In the genomic region with DNA sequence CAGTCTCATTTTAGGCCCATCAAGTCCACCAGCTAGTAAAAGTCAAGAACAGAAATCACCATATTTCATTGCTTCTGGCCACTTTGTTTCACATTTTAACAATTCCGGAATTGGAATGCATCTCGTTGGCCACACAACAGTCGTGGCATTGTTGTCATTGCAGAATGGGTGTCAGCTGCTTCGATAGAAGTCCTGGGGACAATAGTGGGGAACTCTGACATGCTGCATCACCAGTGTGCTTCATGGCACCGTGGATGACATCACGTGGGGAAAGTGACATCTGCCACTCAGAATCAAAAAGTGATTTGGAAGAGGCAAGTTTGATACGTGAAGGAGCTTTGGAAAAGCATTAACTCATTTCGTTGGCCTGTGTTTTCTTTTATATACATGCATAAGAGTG, we compare ENCODE assay signal across 24 cellular contexts. TPM values are rescaled to one million over a fixed set of nuclear protein-coding genes. Genes with fewer than 3 reads are reported as not detected.
DNase-seq lines count a peak whose midpoint lies in the region; ATAC-seq, FAIRE-seq and TF ChIP-seq lines count a peak whose summit lies in the region.
"Had no signal": no experiment of that assay in that cellular context is flagged by ENCODE, and none has a peak within 500 bp of the region (broad histone marks: within the 10 kb centered on the region; RNA-seq: fewer than 3 reads in every experiment).

No MANE protein-coding gene starts in this region.

- H3K36me3 ChIP-seq in HepG2 (replicated peaks in 1 of 2; ENCODE audit: control insufficient read depth in 1 of 2, insufficient read depth in 2 of 2, low read length in 2 of 2) = no peaks in the 10 kb centered on the region
- no peaks in the 10 kb centered on the region for H3K36me3 ChIP-seq in right lobe of liver
- no peaks in the 10 kb centered on the region for H3K36me3 ChIP-seq in testis (ENCODE audit: low read depth, missing control alignments)
- H3K36me3 ChIP-seq: BLaER1 treated with 17β-estradiol and CSF1 and Interleukin-3, amounts not matched to agents 10 nM and 100 nM had no signal

- ATAC-seq in HepG2 = no peak
- ATAC-seq in right lobe of liver = no peak
- no peak for ATAC-seq in HG03196 (IDR thresholded peaks at IDR 0.05; ENCODE audit: unreplicated experiment)
- no peak for ATAC-seq in HG03342 (IDR thresholded peaks at IDR 0.05; ENCODE audit: unreplicated experiment)
- ATAC-seq: K562, Panc1 had no signal

- no peak overlapping the region for H3K4me2 ChIP-seq in HepG2 (ENCODE audit: low read depth, low read length)
- H3K4me2 ChIP-seq: BLaER1 treated with 17β-estradiol and CSF1 and Interleukin-3, amounts not matched to agents 10 nM and 100 nM had no signal

- no peak for TF ChIP-seq RAD21 in HepG2 (CRISPR knock-in tag; IDR thresholded peaks at IDR 0.05)

- H3K27me3 ChIP-seq in HepG2 (ENCODE audit: control insufficient read depth in 1 of 2, insufficient read depth in 2 of 2, low read length in 2 of 2) (no peaks in the 10 kb centered on the region), right lobe of liver (no peaks in the 10 kb centered on the region), testis (no peaks in the 10 kb centered on the region)
- H3K27me3 ChIP-seq: BLaER1 treated with 17β-estradiol and CSF1 and Interleukin-3, amounts not matched to agents 10 nM and 100 nM had no signal

- intact Hi-C loops in HepG2 (cut with micrococcal nuclease; ENCODE audit: unreplicated experiment) (no loop called here), right lobe of liver (cut with DNase I) (no loop called here), head of caudate nucleus (cut with DNase I) (no loop called here), testis (cut with DNase I; ENCODE audit: low total_unique reads) (no loop called here)

- peak; percentile 50 for FAIRE-seq in HepG2 (lab: Jason Lieb, UNC)
- FAIRE-seq: GM12891, K562 had no signal

- TF ChIP-seq POLR2A in HepG2 (IDR thresholded peaks at IDR 0.05; ENCODE audit: insufficient read depth in 1 of 2, low read depth in 2 of 2, low read length in 2 of 2) (no peak), right lobe of liver (IDR thresholded peaks at IDR 0.05) (no peak), testis (IDR thresholded peaks at IDR 0.05) (no peak)

- TF ChIP-seq EP300 in HepG2 (IDR thresholded peaks at IDR 0.05; ENCODE audit: low read depth in 2 of 2, low read length in 2 of 2) (no peak), HepG2 (CRISPR knock-in tag; IDR thresholded peaks at IDR 0.05; ENCODE audit: borderline replicate concordance) (no peak)

- H3K4me1 ChIP-seq in HepG2 (ENCODE audit: insufficient read depth, low read length) (peaks cover 12% of the 10 kb centered on the region), right lobe of liver (no peaks in the 10 kb centered on the region), testis (no peaks in the 10 kb centered on the region)
- H3K4me1 ChIP-seq: BLaER1 treated with 17β-estradiol and CSF1 and Interleukin-3, amounts not matched to agents 10 nM and 100 nM had no signal

- CTCF ChIA-PET in HepG2 (lab: Yijun Ruan, JAX; ENCODE audit: low intra/inter-chr PET ratio, low total read pairs) = no interaction called here

- H2AFZ ChIP-seq in HepG2 (ENCODE audit: low read length) = no peak overlapping the region

- in situ Hi-C loops in HepG2 (cut with HindIII; ENCODE audit: extremely low pct_ligation_motif_present, low pct_unique_long_range_greater_than_20kb) = no loop called here

- POLR2A ChIA-PET in HepG2 (lab: Yijun Ruan, JAX) = no interaction called here

- no TSS peak for BruUV-seq in HepG2 (replicated peaks; lab: Mats Ljungman, UMichigan)

- WGBS in HepG2 (ENCODE audit: low lambda C conversion rate) = 58% methylated on average over 8 of the region's 8 CpGs
- WGBS in right lobe of liver (ENCODE audit: insufficient coverage, low coverage, low lambda C conversion rate, missing lambda C conversion rate) = 70% methylated on average over 4 of the region's 8 CpGs
- WGBS in testis, 2 donors = 71 to 81% methylated on average over 8 of the region's 8 CpGs

- H3K79me2 ChIP-seq in HepG2 (ENCODE audit: insufficient read depth, low read length) = no peaks in the 10 kb centered on the region

- H3K27ac ChIP-seq in HepG2 (ENCODE audit: extremely low read length, insufficient read depth, low read length) (no peak overlapping the region), right lobe of liver (no peak overlapping the region), testis (no peak overlapping the region)
- H3K27ac ChIP-seq: 22Rv1; BLaER1 treated with 17β-estradiol and CSF1 and Interleukin-3, amounts not matched to agents 10 nM and 100 nM had no signal

- DNase-seq in HepG2 (ENCODE audit: low spot score) (no peak), right lobe of liver (no peak), head of caudate nucleus (peak in 41 of 42 donors; percentile 20 to 88 (median 66)), nucleus accumbens (lab: John Stamatoyannopoulos, UW) (peak in 44 of 56 donors; percentile 3 to 74 (median 34)), testis (peak; percentile 61), NCI-H187 treated with DMSO at 0.1 percent for 48 hours (lab: John Stamatoyannopoulos, UW) (no peak)
- DNase-seq: ACHN; Calu3; CD8-positive, alpha-beta memory T cell; DMS153; NCI-H1092; NCI-H1436; NCI-H2029; NCI-H226; NCI-H524; NCI-H82; SIG-M5 had no signal

- no peaks in the 10 kb centered on the region for H4K20me1 ChIP-seq in HepG2 (ENCODE audit: insufficient read depth, low read length)
- H4K20me1 ChIP-seq: BLaER1 treated with 17β-estradiol and CSF1 and Interleukin-3, amounts not matched to agents 10 nM and 100 nM had no signal

- no peaks in the 10 kb centered on the region for H3K9me3 ChIP-seq in HepG2 (ENCODE audit: low read length)
- no peaks in the 10 kb centered on the region for H3K9me3 ChIP-seq in right lobe of liver
- H3K9me3 ChIP-seq in testis = no peaks in the 10 kb centered on the region
- H3K9me3 ChIP-seq: BLaER1 treated with 17β-estradiol and CSF1 and Interleukin-3, amounts not matched to agents 10 nM and 100 nM had no signal

- H3K4me3 ChIP-seq in HepG2 (replicated peaks in 1 of 3; ENCODE audit: insufficient read depth in 1 of 3, low read depth in 2 of 3, low read length in 3 of 3) = no peak overlapping the region
- H3K4me3 ChIP-seq in right lobe of liver = no peak overlapping the region
- H3K4me3 ChIP-seq in testis = no peak overlapping the region
- H3K4me3 ChIP-seq: BLaER1 treated with 17β-estradiol and CSF1 and Interleukin-3, amounts not matched to agents 10 nM and 100 nM; K562 had no signal

- TF ChIP-seq CTCF in HepG2 (CRISPR knock-in tag; IDR thresholded peaks at IDR 0.05) (no peak), right lobe of liver (IDR thresholded peaks at IDR 0.05) (no peak), testis (IDR thresholded peaks at IDR 0.05) (no peak)

- no peak overlapping the region for H3K9ac ChIP-seq in HepG2 (ENCODE audit: insufficient read depth, low read depth, low read length)
- H3K9ac ChIP-seq: BLaER1 treated with 17β-estradiol and CSF1 and Interleukin-3, amounts not matched to agents 10 nM and 100 nM had no signal

TF ChIP-seq in HepG2, 621 proteins besides CTCF, POLR2A, EP300 and RAD21:
- TF ChIP-seq ZNF709 (CRISPR knock-in tag; IDR thresholded peaks at IDR 0.05) = no peak
- no peak for TF ChIP-seq NAIF1 (CRISPR knock-in tag; IDR thresholded peaks at IDR 0.05; ENCODE audit: borderline replicate concordance)
- TF ChIP-seq ZBTB43 (CRISPR knock-in tag; conservative IDR thresholded peaks at IDR 0.05) = no peak
- TF ChIP-seq CREB1 (IDR thresholded peaks at IDR 0.05) = peak; percentile 54
- TF ChIP-seq CREB1 (CRISPR knock-in tag; IDR thresholded peaks at IDR 0.05) = no peak

RNA-seq across cellular contexts. Expression of gene XRN2, which starts 43.8 kb away (rescaled TPM):
- 171 and 256 TPM in 2 replicates for total RNA-seq in HepG2 (2016; rRNA removed; fragmentation: Illumina TruSeq; extraction: Trizol)
- 45.6 and 51.1 TPM in 2 replicates for total RNA-seq in HepG2 (2016; cell fraction: cytosol; rRNA removed; fragmentation: Illumina TruSeq; extraction: Trizol; ENCODE audit: low read depth)
- 169 and 245 TPM in 2 replicates for total RNA-seq in HepG2 (2016; cell fraction: insoluble cytoplasmic fraction; rRNA removed; fragmentation: Illumina TruSeq; extraction: Trizol)
- total RNA-seq in HepG2 (2016; cell fraction: membrane; rRNA removed; fragmentation: Illumina TruSeq; extraction: Trizol) = 82.9 and 105 TPM in 2 replicates
- 118 and 127 TPM in 2 replicates for total RNA-seq in HepG2 (2016; cell fraction: nucleus; rRNA removed; fragmentation: Illumina TruSeq; extraction: Trizol)
- polyA plus RNA-seq in HepG2 (2011; rRNA removed) = 72.1 and 90.3 TPM in 2 replicates
- 47.0 and 59.7 TPM in 2 replicates for polyA plus RNA-seq in HepG2 (2011; cell fraction: cytosol; rRNA removed)
- polyA plus RNA-seq in HepG2 (2011; cell fraction: nucleus; rRNA removed) = 59.5 and 68.9 TPM in 2 replicates
- 84.6 and 86.2 TPM in 2 replicates for polyA plus RNA-seq in HepG2 (2012)
- polyA plus RNA-seq in HepG2 (2016; cell fraction: cytosol; fragmentation: Illumina TruSeq; extraction: Trizol; ENCODE audit: low read depth) = 10.5 and 11.9 TPM in 2 replicates
- 147 and 153 TPM in 2 replicates for polyA plus RNA-seq in HepG2 (2016; cell fraction: insoluble cytoplasmic fraction; fragmentation: Illumina TruSeq; extraction: Trizol; ENCODE audit: low read depth)
- 23.2 and 29.4 TPM in 2 replicates for polyA plus RNA-seq in HepG2 (2016; cell fraction: membrane; fragmentation: Illumina TruSeq; extraction: Trizol; ENCODE audit: low read depth)
- 96.3 and 98.6 TPM in 2 replicates for polyA plus RNA-seq in HepG2 (2016; cell fraction: nucleus; fragmentation: Illumina TruSeq; extraction: Trizol; ENCODE audit: insufficient read depth, low read depth)
- polyA minus RNA-seq in HepG2 (2011; rRNA and poly(A)+ RNA removed; ENCODE audit: low replicate concordance) = 14.6 and 43.6 TPM in 2 replicates
- 68.8 and 71.0 TPM in 2 replicates for polyA minus RNA-seq in HepG2 (2011; cell fraction: cytosol; rRNA and poly(A)+ RNA removed)
- polyA minus RNA-seq in HepG2 (2011; cell fraction: nucleus; rRNA and poly(A)+ RNA removed) = 98.6 and 107 TPM in 2 replicates
- 10 to 100 TPM; 18.2 to 39.5 (median 26.7) TPM for total RNA-seq in right lobe of liver
- total RNA-seq in testis = 10 to 100 TPM; 55.4 to 59.7 TPM
- 64.5 TPM for polyA plus RNA-seq in testis (ENCODE audit: insufficient read depth, low read depth, low replicate concordance)

Comparison
In these comparisons a context has a peak if more than half of its experiments do, and no peak if none do; other contexts are left out.
1. DNase-seq: peak in head of caudate nucleus (41 of 42), nucleus accumbens (44 of 56) and testis (single experiment); none in HepG2 (single experiment), right lobe of liver (0 of 3) and NCI-H187 treated with DMSO at 0.1 percent for 48 hours (single experiment).